Comparison of ENCODE assay signal across 11 cellular contexts in the genomic region with DNA sequence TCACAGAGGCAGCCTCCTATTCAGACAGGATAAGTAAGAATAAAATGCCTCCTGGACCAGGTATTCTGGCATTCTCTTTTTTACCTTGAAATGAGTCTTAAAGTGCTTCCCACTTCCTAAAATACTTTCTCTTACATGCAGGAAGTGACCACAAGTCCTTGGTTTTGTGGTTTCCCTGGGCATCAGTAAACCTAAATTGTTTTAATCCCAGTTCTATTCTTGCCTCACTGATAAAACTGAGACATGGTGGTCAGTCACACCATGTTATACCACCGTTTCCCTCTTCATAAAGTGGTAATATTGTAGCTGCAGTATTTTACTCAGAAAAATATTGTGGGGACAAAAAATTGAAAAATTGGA. TPM values are rescaled to one million over a fixed set of nuclear protein-coding genes. Genes with fewer than 3 reads are reported as not detected.
DNase-seq lines count a peak whose midpoint lies in the region; ATAC-seq and TF ChIP-seq lines count a peak whose summit lies in the region.
"Had no signal": no experiment of that assay in that cellular context is flagged by ENCODE, and none has a peak within 500 bp of the region (broad histone marks: within the 10 kb centered on the region; RNA-seq: fewer than 3 reads in every experiment).

No MANE protein-coding gene starts in this region.

- H3K27me3 Mint-ChIP-seq in activated T-cell treated with anti-CD3 and anti-CD28 coated beads, Interleukin-2, amount 50 U/mL, for 24 hours: peaks cover 2% of the 10 kb centered on the region

- H2BK12ac ChIP-seq in trophoblast cell (ENCODE audit: low read length): no peak overlapping the region

- H4K12ac ChIP-seq in trophoblast cell (ENCODE audit: low read depth, low read length): no peak overlapping the region

- H3K27ac ChIP-seq in hepatocyte (no peak overlapping the region), trophoblast cell (ENCODE audit: low read depth, low read length) (no peak overlapping the region)

- peaks cover 7% of the 10 kb centered on the region for H3K4me1 ChIP-seq in hepatocyte (ENCODE audit: insufficient read depth)
- H3K4me1 ChIP-seq in trophoblast cell (ENCODE audit: control insufficient read depth in 1 of 2, insufficient read depth in 2 of 2, low read length in 2 of 2): peaks cover 5 to 8% of the 10 kb centered on the region in 2 experiments

- H3K36me3 Mint-ChIP-seq in activated T-cell treated with anti-CD3 and anti-CD28 coated beads, Interleukin-2, amount 50 U/mL, for 24 hours (ENCODE audit: low read depth): no peaks in the 10 kb centered on the region

- H3K27me3 ChIP-seq in hepatocyte: no peaks in the 10 kb centered on the region
- H3K27me3 ChIP-seq in trophoblast cell (ENCODE audit: insufficient read depth, low read length): no peaks in the 10 kb centered on the region

- no peak for DNase-seq in activated T-cell treated with anti-CD3 and anti-CD28 coated beads, Interleukin-2, amount 50 U/mL, for 24 hours
- no peak for DNase-seq in activated T-cell treated with anti-CD3 and anti-CD28 coated beads for 4 hours
- DNase-seq in OCI-M1 (lab: John Stamatoyannopoulos, UW): peak; percentile 51
- DNase-seq in hepatocyte (ENCODE audit: low spot score): no peak
- DNase-seq in trophoblast cell: no peak
- no peak for DNase-seq in EL
- DNase-seq in activated CD8-positive, alpha-beta memory T cell treated with anti-CD3 and anti-CD28 coated beads, Interleukin-2, amount 50 U/mL, for 48 hours: no peak
- DNase-seq: kidney had no signal

- H3K4me3 ChIP-seq in hepatocyte (no peak overlapping the region), trophoblast cell (ENCODE audit: low read depth, low read length) (no peak overlapping the region)

- H3K79me1 ChIP-seq in trophoblast cell (ENCODE audit: low read length): no peaks in the 10 kb centered on the region

- peaks cover 14% of the 10 kb centered on the region for H3K4me1 Mint-ChIP-seq in activated T-cell treated with anti-CD3 and anti-CD28 coated beads, Interleukin-2, amount 50 U/mL, for 24 hours (ENCODE audit: low read depth)

- no peak overlapping the region for H3K9ac ChIP-seq in trophoblast cell (ENCODE audit: low read length)

- H3K4ac ChIP-seq in trophoblast cell (ENCODE audit: low read depth, low read length): no peak overlapping the region

- H3K4me3 Mint-ChIP-seq in activated T-cell treated with anti-CD3 and anti-CD28 coated beads, Interleukin-2, amount 50 U/mL, for 24 hours: peak overlapping the region; percentile 81

- H3K9me3 ChIP-seq in hepatocyte (ENCODE audit: low read depth) (no peaks in the 10 kb centered on the region), trophoblast cell (ENCODE audit: insufficient read depth, low read depth, low read length) (peaks cover 1% of the 10 kb centered on the region)

- H4K91ac ChIP-seq in trophoblast cell (ENCODE audit: low read depth, low read length): no peak overlapping the region

- TF ChIP-seq CTCF in hepatocyte (IDR thresholded peaks at IDR 0.05; ENCODE audit: poor library complexity): no peak

- H3K36me3 ChIP-seq in hepatocyte (replicated peaks; ENCODE audit: insufficient read depth, low read depth) (no peaks in the 10 kb centered on the region), trophoblast cell (ENCODE audit: control insufficient read depth in 1 of 2, insufficient read depth in 2 of 2, low read length in 2 of 2) (peaks cover 4 to 8% of the 10 kb centered on the region in 2 experiments)

- H3K79me2 ChIP-seq in hepatocyte (peaks cover 5% of the 10 kb centered on the region), trophoblast cell (ENCODE audit: control insufficient read depth, insufficient read depth, low read length, poor library complexity) (peaks cover 1% of the 10 kb centered on the region)

- WGBS in hepatocyte (ENCODE audit: low lambda C conversion rate, missing lambda C conversion rate): 56% methylated on average over 1 of the region's 1 CpG
- no CpG with 5 or more reads among the region's 1 CpG for WGBS in trophoblast cell (ENCODE audit: extremely low coverage, insufficient coverage, insufficient read length)

- H3K4me2 ChIP-seq in hepatocyte: no peak overlapping the region
- peak overlapping the region; percentile 84 for H3K4me2 ChIP-seq in trophoblast cell (ENCODE audit: low read length)

- H4K8ac ChIP-seq in trophoblast cell (ENCODE audit: low read depth, low read length): no peak overlapping the region

- no peak overlapping the region for H2BK5ac ChIP-seq in trophoblast cell (ENCODE audit: low read depth, low read length, poor library complexity)

- no peak overlapping the region for H3K27ac Mint-ChIP-seq in activated T-cell treated with anti-CD3 and anti-CD28 coated beads, Interleukin-2, amount 50 U/mL, for 24 hours

- no peak overlapping the region for H3K23ac ChIP-seq in trophoblast cell (ENCODE audit: low read length)

- no peak overlapping the region for H3K14ac ChIP-seq in trophoblast cell (ENCODE audit: low read length)

- no peak for ATAC-seq in GM18870 (IDR thresholded peaks at IDR 0.05; ENCODE audit: unreplicated experiment)

- H2AFZ ChIP-seq in hepatocyte (peak overlapping the region; percentile 98), trophoblast cell (ENCODE audit: insufficient read depth, low read length, poor library complexity) (no peak overlapping the region)

- H3K9me2 ChIP-seq in hepatocyte (replicated peaks; ENCODE audit: insufficient read depth): no peaks in the 10 kb centered on the region

- no peak overlapping the region for H2AK5ac ChIP-seq in trophoblast cell (ENCODE audit: low read length)

- H3K9me3 Mint-ChIP-seq in activated T-cell treated with anti-CD3 and anti-CD28 coated beads, Interleukin-2, amount 50 U/mL, for 24 hours: no peaks in the 10 kb centered on the region

- H4K20me1 ChIP-seq in hepatocyte (ENCODE audit: insufficient read depth, poor library complexity, severe bottlenecking): no peaks in the 10 kb centered on the region

- no peak overlapping the region for H2BK120ac ChIP-seq in trophoblast cell (ENCODE audit: insufficient read depth, low read length, poor library complexity)

- H3K18ac ChIP-seq in trophoblast cell (ENCODE audit: low read length): no peak overlapping the region

RNA-seq across cellular contexts. Expression of gene SALL2, which starts 1.2 kb away (rescaled TPM):
- total RNA-seq in hepatocyte: 9.6 and 11.8 TPM in 2 replicates
- 9.5 and 10.9 TPM in 2 replicates for polyA plus RNA-seq in hepatocyte
- polyA plus RNA-seq in trophoblast cell (2013): 10.9 and 11.6 TPM in 2 replicates

RNA-seq across cellular contexts. Expression of gene METTL3, which starts 16.2 kb away (rescaled TPM):
- 31.9 and 44.1 TPM in 2 replicates for total RNA-seq in hepatocyte
- polyA plus RNA-seq in hepatocyte: 31.9 and 39.0 TPM in 2 replicates
- 33.6 and 35.2 TPM in 2 replicates for polyA plus RNA-seq in trophoblast cell (2013)

RNA-seq across cellular contexts. Expression of gene TOX4, which starts 50.3 kb away (rescaled TPM):
- total RNA-seq in hepatocyte: 51.9 and 55.5 TPM in 2 replicates
- 42.5 and 50.8 TPM in 2 replicates for polyA plus RNA-seq in hepatocyte
- polyA plus RNA-seq in trophoblast cell (2013): 74.2 and 74.3 TPM in 2 replicates

RNA-seq across cellular contexts. Expression of gene RAB2B, which starts 50.5 kb away (rescaled TPM):
- 20.7 and 23.4 TPM in 2 replicates for total RNA-seq in hepatocyte
- polyA plus RNA-seq in hepatocyte: 12.8 and 14.7 TPM in 2 replicates
- 24.2 and 24.9 TPM in 2 replicates for polyA plus RNA-seq in trophoblast cell (2013)

RNA-seq across cellular contexts. Expression of gene OR10G3, which starts 52.6 kb away (rescaled TPM):
- not detected in 2 replicates for total RNA-seq in hepatocyte
- not detected in 2 replicates for polyA plus RNA-seq in hepatocyte
- not detected in 2 replicates for polyA plus RNA-seq in trophoblast cell (2013)
- total RNA-seq: chondrocyte, kidney, posterior vena cava had no signal
